1 cellular context compared by ENCODE assay signal in the genomic region with DNA sequence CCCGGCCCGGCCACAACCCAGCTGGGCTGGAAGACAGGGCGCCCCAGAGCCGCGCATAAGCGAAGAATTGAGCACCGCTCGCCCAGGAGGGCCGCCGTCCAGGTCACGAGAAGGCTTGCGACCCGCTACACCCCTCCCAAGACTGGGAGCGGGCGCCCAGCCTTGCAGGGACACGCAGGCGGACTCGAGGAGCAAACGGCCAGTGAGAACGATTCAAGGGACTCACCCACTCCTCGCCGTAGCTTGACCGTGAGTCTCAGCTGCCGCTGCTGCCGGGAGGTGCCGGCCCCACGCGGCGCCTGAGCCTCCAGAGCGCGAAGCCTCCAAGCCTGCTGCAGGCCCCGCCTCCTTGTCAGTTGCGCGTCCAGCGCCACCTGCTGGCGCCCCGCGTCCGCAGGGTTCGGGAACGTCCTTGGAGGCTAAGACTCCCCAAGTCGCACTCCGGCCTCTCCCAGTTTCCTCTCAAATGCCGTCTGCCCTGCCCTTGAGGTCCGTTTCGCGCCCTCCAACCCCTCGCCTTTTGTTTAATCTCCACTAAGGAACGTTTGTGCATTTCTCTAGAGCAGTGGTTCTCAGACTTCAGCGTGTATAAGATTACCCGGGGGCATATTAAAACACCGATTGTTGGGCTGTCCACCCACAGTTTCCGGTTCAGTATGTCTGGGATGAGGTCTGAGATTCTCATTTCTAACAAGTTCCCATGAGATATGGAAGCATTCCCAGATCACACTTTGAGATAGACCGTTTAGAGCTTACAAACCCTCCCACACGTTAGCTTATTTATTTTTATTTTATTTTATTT.
A peak's percentile ranks its signal among the peaks of the same experiment; 100 is the strongest.
TF ChIP-seq lines count a peak whose summit lies in the region.

A gene (minus strand): TSS at position 301 of the 802 bp plus-strand sequence. CDS start 5,333 bp downstream, outside the sequence.

TF ChIP-seq in H1, 55 proteins besides CTCF, POLR2A, EP300 and RAD21:
- TF ChIP-seq TAF1 (IDR thresholded peaks at IDR 0.05; ENCODE audit: low read depth, low read length) (peak; percentile 42; the same call in 1 of the 2 replicates), SIN3A (conservative IDR thresholded peaks at IDR 0.05 in 1 of 2, IDR thresholded peaks at IDR 0.05 in 1 of 2; ENCODE audit: low read depth in 1 of 2, low read length in 2 of 2) (0 out of 4 replicates have a peak, but pooled peaks of 1 of the 2 experiments have one; percentile 51), GABPA (IDR thresholded peaks at IDR 0.05; ENCODE audit: borderline replicate concordance, insufficient read depth, low read length) (0 out of 2 replicates have a peak, but pooled peaks have one; percentile 36), KDM4A (IDR thresholded peaks at IDR 0.05; ENCODE audit: low read depth, low read length, severe bottlenecking) (peak; percentile 74), CREB1 (IDR thresholded peaks at IDR 0.05) (peak; percentile 58), RBBP5 (IDR thresholded peaks at IDR 0.05; ENCODE audit: borderline replicate concordance, low read depth, low read length) (0 out of 2 replicates have a peak, but pooled peaks have one; percentile 43), ASH2L (IDR thresholded peaks at IDR 0.05; ENCODE audit: low read length) (peak; percentile 52), SP1 (IDR thresholded peaks at IDR 0.05; ENCODE audit: low read depth, low read length) (0 out of 2 replicates have a peak, but pooled peaks have one; percentile 32)
- TF ChIP-seq, protein P1, sequence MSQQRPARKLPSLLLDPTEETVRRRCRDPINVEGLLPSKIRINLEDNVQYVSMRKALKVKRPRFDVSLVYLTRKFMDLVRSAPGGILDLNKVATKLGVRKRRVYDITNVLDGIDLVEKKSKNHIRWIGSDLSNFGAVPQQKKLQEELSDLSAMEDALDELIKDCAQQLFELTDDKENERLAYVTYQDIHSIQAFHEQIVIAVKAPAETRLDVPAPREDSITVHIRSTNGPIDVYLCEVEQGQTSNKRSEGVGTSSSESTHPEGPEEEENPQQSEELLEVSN (IDR thresholded peaks at IDR 0.05) = peak; percentile 93
- TF ChIP-seq, protein P2, sequence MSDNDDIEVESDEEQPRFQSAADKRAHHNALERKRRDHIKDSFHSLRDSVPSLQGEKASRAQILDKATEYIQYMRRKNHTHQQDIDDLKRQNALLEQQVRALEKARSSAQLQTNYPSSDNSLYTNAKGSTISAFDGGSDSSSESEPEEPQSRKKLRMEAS (IDR thresholded peaks at IDR 0.05) = peak; percentile 96
